1 cellular context compared by ENCODE assay signal in the genomic region with DNA sequence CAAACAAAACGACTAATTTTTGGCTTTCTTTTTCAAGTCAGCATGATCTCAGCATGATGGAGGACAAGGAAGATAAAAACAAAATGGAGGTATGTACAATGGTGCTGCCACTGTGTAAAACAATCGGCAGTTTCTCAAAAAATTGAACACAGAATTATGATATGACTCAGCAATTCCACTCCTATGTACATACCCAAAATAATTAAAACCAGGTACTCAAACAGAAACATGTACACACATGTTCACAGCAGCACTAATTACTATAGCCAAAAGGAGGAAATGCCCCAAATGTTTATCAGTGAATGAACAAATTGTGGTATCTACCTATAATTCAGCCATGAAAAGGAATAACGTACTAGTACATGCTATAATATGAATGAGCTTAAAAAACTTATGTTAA.
TF ChIP-seq lines count a peak whose summit lies in the region.

No MANE protein-coding gene starts in this region.

TF ChIP-seq in IMR-90, 13 proteins besides CTCF, POLR2A, EP300 and RAD21 (continued from another document):
- TF ChIP-seq, protein P1, sequence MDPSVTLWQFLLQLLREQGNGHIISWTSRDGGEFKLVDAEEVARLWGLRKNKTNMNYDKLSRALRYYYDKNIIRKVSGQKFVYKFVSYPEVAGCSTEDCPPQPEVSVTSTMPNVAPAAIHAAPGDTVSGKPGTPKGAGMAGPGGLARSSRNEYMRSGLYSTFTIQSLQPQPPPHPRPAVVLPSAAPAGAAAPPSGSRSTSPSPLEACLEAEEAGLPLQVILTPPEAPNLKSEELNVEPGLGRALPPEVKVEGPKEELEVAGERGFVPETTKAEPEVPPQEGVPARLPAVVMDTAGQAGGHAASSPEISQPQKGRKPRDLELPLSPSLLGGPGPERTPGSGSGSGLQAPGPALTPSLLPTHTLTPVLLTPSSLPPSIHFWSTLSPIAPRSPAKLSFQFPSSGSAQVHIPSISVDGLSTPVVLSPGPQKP (IDR thresholded peaks at IDR 0.05; ENCODE audit: borderline replicate concordance, low read depth, low read length) = no peak
- TF ChIP-seq MXI1 (IDR thresholded peaks at IDR 0.05; ENCODE audit: borderline replicate concordance, low read depth, low read length) = no peak
- no peak for TF ChIP-seq SMC3 (IDR thresholded peaks at IDR 0.05; ENCODE audit: low read depth, low read length)
- TF ChIP-seq RFX5 (IDR thresholded peaks at IDR 0.05; ENCODE audit: low read depth, low read length) = no peak
- TF ChIP-seq CHD1 (IDR thresholded peaks at IDR 0.05; ENCODE audit: low read depth, low read length) = no peak
- no peak for TF ChIP-seq BHLHE40 (IDR thresholded peaks at IDR 0.05; ENCODE audit: low read depth, low read length)
- no peak for TF ChIP-seq RCOR1 (IDR thresholded peaks at IDR 0.05; ENCODE audit: insufficient replicate concordance, low read length)
- TF ChIP-seq, protein P2, sequence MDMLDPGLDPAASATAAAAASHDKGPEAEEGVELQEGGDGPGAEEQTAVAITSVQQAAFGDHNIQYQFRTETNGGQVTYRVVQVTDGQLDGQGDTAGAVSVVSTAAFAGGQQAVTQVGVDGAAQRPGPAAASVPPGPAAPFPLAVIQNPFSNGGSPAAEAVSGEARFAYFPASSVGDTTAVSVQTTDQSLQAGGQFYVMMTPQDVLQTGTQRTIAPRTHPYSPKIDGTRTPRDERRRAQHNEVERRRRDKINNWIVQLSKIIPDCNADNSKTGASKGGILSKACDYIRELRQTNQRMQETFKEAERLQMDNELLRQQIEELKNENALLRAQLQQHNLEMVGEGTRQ (IDR thresholded peaks at IDR 0.05; ENCODE audit: low read depth, low read length) = no peak
- no peak for TF ChIP-seq MAZ (IDR thresholded peaks at IDR 0.05; ENCODE audit: borderline replicate concordance, low read depth, low read length)
TF ChIP-seq in IMR-90: peak in this region for 2.
